9 cellular contexts compared by ENCODE assay signal in genomic region chr1:12601690-12602632, GRCh38. TPM values are rescaled to one million over a fixed set of nuclear protein-coding genes. Genes with fewer than 3 reads are reported as not detected.
A peak's percentile ranks its signal among the peaks of the same experiment; 100 is the strongest.
DNase-seq lines count a peak whose midpoint lies in the region; ATAC-seq and TF ChIP-seq lines count a peak whose summit lies in the region.
"Had no signal": no experiment of that assay in that cellular context is flagged by ENCODE, and none has a peak within 500 bp of the region (broad histone marks: within the 10 kb centered on the region; RNA-seq: fewer than 3 reads in every experiment).

No MANE protein-coding gene starts in this region.

- ATAC-seq in GM21390 (IDR thresholded peaks at IDR 0.05; ENCODE audit: unreplicated experiment): no peak

- H3K4me3 ChIP-seq in breast epithelium (no peak overlapping the region), uterus (no peak overlapping the region)

- TF ChIP-seq CTCF in breast epithelium (IDR thresholded peaks at IDR 0.05): no peak
- no peak for TF ChIP-seq CTCF in MCF 10A (IDR thresholded peaks at IDR 0.05; ENCODE audit: unreplicated experiment)
- no peak for TF ChIP-seq CTCF in uterus (IDR thresholded peaks at IDR 0.05)

- intact Hi-C loops in breast epithelium (cut with DNase I; ENCODE audit: low total_unique reads) (no loop called here), MCF 10A (cut with micrococcal nuclease) (loop anchor here (1.0 kb wide), 1 partner anchor 17 kb away; no protein-coding TSS in a partner anchor), uterus (cut with DNase I; ENCODE audit: low total_unique reads) (no loop called here)

- H3K27ac ChIP-seq in breast epithelium: peak overlapping the region; percentile 64 to 96
- peak overlapping the region; percentile 40 to 92 for H3K27ac ChIP-seq in uterus
- H3K27ac ChIP-seq: C4-2B had no signal

- H3K9me3 ChIP-seq in breast epithelium (no peaks in the 10 kb centered on the region), uterus (no peaks in the 10 kb centered on the region)

- TF ChIP-seq POLR2A in breast epithelium (IDR thresholded peaks at IDR 0.05): no peak
- no peak for TF ChIP-seq POLR2A in uterus (IDR thresholded peaks at IDR 0.05)

- H3K27ac Mint-ChIP-seq in MCF 10A (ENCODE audit: low read depth, unreplicated experiment): no peak overlapping the region
- peak overlapping the region; percentile 12 for H3K27ac Mint-ChIP-seq in activated naive CD8-positive, alpha-beta T cell treated with anti-CD3 and anti-CD28 coated beads for 36 hours

- H3K27me3 ChIP-seq in breast epithelium (no peaks in the 10 kb centered on the region), uterus (no peaks in the 10 kb centered on the region)

- peaks cover 7 to 34% of the 10 kb centered on the region in 2 donors for H3K4me1 ChIP-seq in breast epithelium
- peaks cover 0 to 14% of the 10 kb centered on the region in 2 donors for H3K4me1 ChIP-seq in uterus

- CTCF ChIA-PET in MCF 10A (lab: Yijun Ruan, JAX): interaction anchor here (1.2 kb wide), 1 partner anchor 16 kb away, joined by 6 read pairs; the partner anchor contains the start of gene DHRS3

- H3K9me3 Mint-ChIP-seq in MCF 10A (ENCODE audit: unreplicated experiment): no peaks in the 10 kb centered on the region
- no peaks in the 10 kb centered on the region for H3K9me3 Mint-ChIP-seq in activated naive CD8-positive, alpha-beta T cell treated with anti-CD3 and anti-CD28 coated beads for 36 hours

- no peaks in the 10 kb centered on the region for H3K36me3 Mint-ChIP-seq in MCF 10A (ENCODE audit: insufficient read depth, unreplicated experiment)
- H3K36me3 Mint-ChIP-seq in activated naive CD8-positive, alpha-beta T cell treated with anti-CD3 and anti-CD28 coated beads for 36 hours: peaks cover 59% of the 10 kb centered on the region

- H3K36me3 ChIP-seq in breast epithelium: no peaks in the 10 kb centered on the region
- no peaks in the 10 kb centered on the region for H3K36me3 ChIP-seq in uterus

- peaks cover 10% of the 10 kb centered on the region for H3K4me1 Mint-ChIP-seq in MCF 10A (ENCODE audit: insufficient read depth, unreplicated experiment)
- peaks cover 78% of the 10 kb centered on the region for H3K4me1 Mint-ChIP-seq in activated naive CD8-positive, alpha-beta T cell treated with anti-CD3 and anti-CD28 coated beads for 36 hours

- DNase-seq in breast epithelium (ENCODE audit: low spot score in 2 of 2) (no peak), MCF 10A (ENCODE audit: unreplicated experiment) (no peak), left kidney (ENCODE audit: low read depth, low spot score) (peak; percentile 74), uterus (peak in 1 of 2 donors; percentile 58), NCI-H146 treated with DMSO at 0.1 percent for 48 hours (lab: John Stamatoyannopoulos, UW; ENCODE audit: unreplicated experiment) (no peak), hippocampal formation (lab: John Stamatoyannopoulos, UW) (no peak)
- DNase-seq in activated naive CD8-positive, alpha-beta T cell treated with anti-CD3 and anti-CD28 coated beads for 36 hours: no peak

- POLR2A ChIA-PET in MCF 10A (lab: Yijun Ruan, JAX): interaction anchor here (1.0 kb wide), 1 partner anchor 16 kb away, joined by 4 read pairs; the partner anchor contains the start of gene DHRS3

- peaks cover 10% of the 10 kb centered on the region for H3K27me3 Mint-ChIP-seq in MCF 10A (ENCODE audit: insufficient read depth, unreplicated experiment)
- H3K27me3 Mint-ChIP-seq in activated naive CD8-positive, alpha-beta T cell treated with anti-CD3 and anti-CD28 coated beads for 36 hours: no peaks in the 10 kb centered on the region

- no TSS peak for BruUV-seq in MCF 10A (replicated peaks; lab: Mats Ljungman, UMichigan)

- no peak overlapping the region for H3K4me3 Mint-ChIP-seq in MCF 10A (ENCODE audit: unreplicated experiment)
- no peak overlapping the region for H3K4me3 Mint-ChIP-seq in activated naive CD8-positive, alpha-beta T cell treated with anti-CD3 and anti-CD28 coated beads for 36 hours

RNA-seq across cellular contexts. Expression of gene DHRS3, which starts 16.0 kb away (rescaled TPM):
- 100 to 1,000 TPM; 109 to 151 (median 117) TPM for total RNA-seq in breast epithelium
- 1.4 and 1.5 TPM in 2 replicates for total RNA-seq in MCF 10A (2022)
- total RNA-seq in activated naive CD8-positive, alpha-beta T cell treated with anti-CD3 and anti-CD28 coated beads for 36 hours: 100 to 1,000 TPM; 163 to 167 TPM
- total RNA-seq in uterus: 10 to 100 TPM; 12.6 to 82.0 (median 51.5) TPM

RNA-seq across cellular contexts. Expression of gene AADACL4, which starts 41.9 kb away (rescaled TPM):
- total RNA-seq in breast epithelium (not detected), MCF 10A (2022) (not detected in 2 replicates), uterus (under 1 TPM in 2 of 4 donors, not detected in 2; 0.14 to 0.46 TPM)
- not detected for total RNA-seq in activated naive CD8-positive, alpha-beta T cell treated with anti-CD3 and anti-CD28 coated beads for 36 hours
